17 cellular contexts compared by ENCODE assay signal in the genomic region with DNA sequence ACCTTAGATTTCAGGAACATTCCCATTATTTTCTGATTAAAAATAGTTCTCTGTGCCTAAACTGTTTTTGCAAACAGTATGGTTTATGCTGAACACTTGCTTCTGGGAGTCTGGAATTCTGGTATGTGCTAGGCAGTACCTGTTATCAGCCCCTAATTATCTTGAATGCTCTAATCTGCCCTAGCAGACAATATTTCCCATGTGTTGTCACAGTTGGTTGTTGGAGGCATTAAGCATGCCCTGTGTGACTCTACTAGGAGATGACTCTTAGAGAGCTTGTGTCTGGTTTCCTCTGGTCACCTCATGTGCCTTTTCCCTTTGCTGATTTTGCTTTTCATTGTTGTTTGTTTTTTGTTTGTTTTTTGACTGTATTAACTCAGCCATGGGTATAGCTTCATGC. TPM values are rescaled to one million over a fixed set of nuclear protein-coding genes. Genes with fewer than 3 reads are reported as not detected.
DNase-seq lines count a peak whose midpoint lies in the region; ATAC-seq and TF ChIP-seq lines count a peak whose summit lies in the region.
"Had no signal": no experiment of that assay in that cellular context is flagged by ENCODE, and none has a peak within 500 bp of the region (broad histone marks: within the 10 kb centered on the region; RNA-seq: fewer than 3 reads in every experiment).

No MANE protein-coding gene starts in this region.

- BruUV-seq in MCF 10A (replicated peaks; lab: Mats Ljungman, UMichigan) = no TSS peak

- TF ChIP-seq CTCF in MCF 10A (IDR thresholded peaks at IDR 0.05; ENCODE audit: unreplicated experiment) = no peak
- no peak for TF ChIP-seq CTCF in breast epithelium (IDR thresholded peaks at IDR 0.05)

- POLR2A ChIA-PET in MCF 10A (lab: Yijun Ruan, JAX) = interaction anchor here (0.8 to 1.9 kb wide), 3 partner anchors 14 to 16 kb away, joined by 3 to 5 read pairs (median 3); no protein-coding TSS in a partner anchor

- H3K27ac ChIP-seq in breast epithelium = peak overlapping the region in 1 of 2 donors; percentile 13
- H3K27ac ChIP-seq: brain microvascular endothelial cell, parathyroid adenoma, VCaP had no signal

- no peak overlapping the region for H3K4me3 Mint-ChIP-seq in MCF 10A (ENCODE audit: unreplicated experiment)
- H3K4me3 Mint-ChIP-seq: activated naive CD4-positive, alpha-beta T cell treated with anti-CD3 and anti-CD28 coated beads for 36 hours had no signal

- H3K27me3 Mint-ChIP-seq in MCF 10A (ENCODE audit: insufficient read depth, unreplicated experiment) = no peaks in the 10 kb centered on the region

- no peaks in the 10 kb centered on the region for H3K9me3 ChIP-seq in breast epithelium

- DNase-seq in MCF 10A (ENCODE audit: unreplicated experiment) (no peak), breast epithelium (ENCODE audit: low spot score in 2 of 2) (no peak), astrocyte of the hippocampus (ENCODE audit: low read depth, low spot score) (peak; percentile 32), lung microvascular endothelial cell (ENCODE audit: low read depth in 2 of 2) (peak; percentile 31 to 40), superior temporal gyrus (ENCODE audit: extremely low spot score) (peak; percentile 7), cerebellar cortex (ENCODE audit: low spot score) (no peak)
- DNase-seq: activated naive CD4-positive, alpha-beta T cell treated with anti-CD3 and anti-CD28 coated beads for 36 hours; brain microvascular endothelial cell; Kasumi-1; midbrain; NCI-H146; NCI-H524 treated with DMSO at 0.1 percent for 48 hours; PC-3 had no signal

- peaks cover 40% of the 10 kb centered on the region for H3K4me1 Mint-ChIP-seq in MCF 10A (ENCODE audit: insufficient read depth, unreplicated experiment)

- intact Hi-C loops in MCF 10A (cut with micrococcal nuclease) = no loop called here
- intact Hi-C loops in breast epithelium (cut with DNase I; ENCODE audit: low total_unique reads) = no loop called here

- no peak for ATAC-seq in GM18519 (IDR thresholded peaks at IDR 0.05; ENCODE audit: low FRiP score, unreplicated experiment)
- ATAC-seq in GM18873 (IDR thresholded peaks at IDR 0.05; ENCODE audit: low FRiP score, unreplicated experiment) = no peak
- ATAC-seq: PC-3 had no signal

- H3K36me3 ChIP-seq in breast epithelium = no peaks in the 10 kb centered on the region
- H3K36me3 ChIP-seq: brain microvascular endothelial cell had no signal

- H3K27ac Mint-ChIP-seq in MCF 10A (ENCODE audit: low read depth, unreplicated experiment) = peak overlapping the region; percentile 83
- H3K27ac Mint-ChIP-seq: activated naive CD4-positive, alpha-beta T cell treated with anti-CD3 and anti-CD28 coated beads for 36 hours had no signal

- CTCF ChIA-PET in MCF 10A (lab: Yijun Ruan, JAX) = interaction anchor here (0.6 to 1.3 kb wide), 3 partner anchors 26 to 96 kb away, joined by 3 to 5 read pairs (median 4); no protein-coding TSS in a partner anchor

- H3K27me3 ChIP-seq in breast epithelium = no peaks in the 10 kb centered on the region
- H3K27me3 ChIP-seq: brain microvascular endothelial cell had no signal

- peaks cover 3 to 11% of the 10 kb centered on the region in 2 donors for H3K4me1 ChIP-seq in breast epithelium

- H3K9me3 Mint-ChIP-seq in MCF 10A (ENCODE audit: unreplicated experiment) = no peaks in the 10 kb centered on the region

- peaks cover 17% of the 10 kb centered on the region for H3K36me3 Mint-ChIP-seq in MCF 10A (ENCODE audit: insufficient read depth, unreplicated experiment)

- TF ChIP-seq POLR2A in breast epithelium (IDR thresholded peaks at IDR 0.05) = no peak

- no peak overlapping the region for H3K4me3 ChIP-seq in breast epithelium

RNA-seq across cellular contexts. Expression of gene UHRF2, which starts 36.6 kb away (rescaled TPM):
- 54.6 and 58.3 TPM in 2 replicates for total RNA-seq in MCF 10A (2022)
- total RNA-seq in breast epithelium = 10 to 100 TPM; 61.0 to 95.6 (median 62.6) TPM
- total RNA-seq in lung microvascular endothelial cell = 37.7 and 61.1 TPM in 2 replicates

Comparison
In these comparisons a context has a peak if more than half of its experiments do, and no peak if none do; other contexts are left out.
1. DNase-seq: peak in astrocyte of the hippocampus (single experiment), lung microvascular endothelial cell (2 of 2) and superior temporal gyrus (single experiment); none in MCF 10A (single experiment), breast epithelium (0 of 2) and cerebellar cortex (single experiment).